In genomic region chr6:138162104-138162946, GRCh38 we compare ENCODE assay signal across 9 cellular contexts. TPM values are rescaled to one million over a fixed set of nuclear protein-coding genes. Genes with fewer than 3 reads are reported as not detected.
A peak's percentile ranks its signal among the peaks of the same experiment; 100 is the strongest.
DNase-seq lines count a peak whose midpoint lies in the region; ATAC-seq and TF ChIP-seq lines count a peak whose summit lies in the region.
"Had no signal": no experiment of that assay in that cellular context is flagged by ENCODE, and none has a peak within 500 bp of the region (broad histone marks: within the 10 kb centered on the region; RNA-seq: fewer than 3 reads in every experiment).

No MANE protein-coding gene starts in this region.

- peak overlapping the region; percentile 92 for H2AFZ ChIP-seq in PC-3 (ENCODE audit: low read length)

- intact Hi-C loops in activated CD4-positive, alpha-beta T cell treated with anti-CD3 and anti-CD28 coated beads, Interleukin-2, amount 10 ng/mL, durations not matched to agents 24 days and 14 days (cut with micrococcal nuclease) = loop anchor here (5.0 kb wide), 1 partner anchor 55 kb away; the partner anchor contains the start of gene PERP
- intact Hi-C loops in PC-3 (cut with micrococcal nuclease) (loop anchor here (1.0 to 5.0 kb wide), 2 partner anchors 69 to 240 kb away; partner anchors contain the start of gene HEBP2), lower lobe of right lung (cut with DNase I) (no loop called here)
- intact Hi-C loops in dendritic cell treated with granulocyte-macrophage colony-stimulating factor and Interleukin-4, amounts not matched to agents 40 ng/mL and 50 ng/mL, for 4 days (cut with micrococcal nuclease) = no loop called here

- H3F3A ChIP-seq in PC-3 (ENCODE audit: low read length, unreplicated experiment) = no peaks in the 10 kb centered on the region

- peaks cover 61% of the 10 kb centered on the region for H3K27me3 Mint-ChIP-seq in activated CD4-positive, alpha-beta T cell treated with anti-CD3 and anti-CD28 coated beads, Interleukin-2, amount 10 ng/mL, durations not matched to agents 24 days and 14 days
- peaks cover 69% of the 10 kb centered on the region for H3K27me3 Mint-ChIP-seq in dendritic cell treated with granulocyte-macrophage colony-stimulating factor and Interleukin-4, amounts not matched to agents 40 ng/mL and 50 ng/mL, for 4 days

- H3K9me2 ChIP-seq in PC-3 (replicated peaks; ENCODE audit: low read length) = no peaks in the 10 kb centered on the region

- TSS peak; percentile 63 for BruUV-seq in PC-3 (replicated peaks; lab: Mats Ljungman, UMichigan)

- TF ChIP-seq CTCF in PC-3 (conservative IDR thresholded peaks at IDR 0.05; ENCODE audit: low read depth, low read length) (no peak), lower lobe of right lung (IDR thresholded peaks at IDR 0.05) (no peak)

- H3K79me2 ChIP-seq in PC-3 (ENCODE audit: low read length) = peaks cover 32% of the 10 kb centered on the region

- peaks cover 12% of the 10 kb centered on the region; the same call in 1 of the 2 replicates for H3K27me3 ChIP-seq in PC-3 (ENCODE audit: low read length)
- peaks cover 12% of the 10 kb centered on the region for H3K27me3 ChIP-seq in lower lobe of right lung (ENCODE audit: low read depth)

- H3K4me2 ChIP-seq in PC-3 (ENCODE audit: low read length) = peak overlapping the region; percentile 93

- H3K4me3 Mint-ChIP-seq in activated CD4-positive, alpha-beta T cell treated with anti-CD3 and anti-CD28 coated beads, Interleukin-2, amount 10 ng/mL, durations not matched to agents 24 days and 14 days = peak overlapping the region; percentile 76
- peak overlapping the region; percentile 78 for H3K4me3 Mint-ChIP-seq in dendritic cell treated with granulocyte-macrophage colony-stimulating factor and Interleukin-4, amounts not matched to agents 40 ng/mL and 50 ng/mL, for 4 days

- H3K9me3 Mint-ChIP-seq in activated CD4-positive, alpha-beta T cell treated with anti-CD3 and anti-CD28 coated beads, Interleukin-2, amount 10 ng/mL, durations not matched to agents 24 days and 14 days = no peaks in the 10 kb centered on the region
- H3K9me3 Mint-ChIP-seq in dendritic cell treated with granulocyte-macrophage colony-stimulating factor and Interleukin-4, amounts not matched to agents 40 ng/mL and 50 ng/mL, for 4 days = no peaks in the 10 kb centered on the region

- H3K36me3 ChIP-seq in PC-3 (ENCODE audit: low read depth, low read length) (no peaks in the 10 kb centered on the region), lower lobe of right lung (no peaks in the 10 kb centered on the region)

- H3K9ac ChIP-seq in PC-3 (ENCODE audit: low read length) = peak overlapping the region; percentile 65

- POLR2A ChIA-PET in PC-3 (lab: Charles Lee; ENCODE audit: unreplicated experiment) = interaction anchor here (0.7 kb wide), 1 partner anchor 141 kb away, joined by 6 read pairs; no protein-coding TSS in a partner anchor

- H3K4me1 Mint-ChIP-seq in activated CD4-positive, alpha-beta T cell treated with anti-CD3 and anti-CD28 coated beads, Interleukin-2, amount 10 ng/mL, durations not matched to agents 24 days and 14 days = peaks cover 14% of the 10 kb centered on the region
- H3K4me1 Mint-ChIP-seq in dendritic cell treated with granulocyte-macrophage colony-stimulating factor and Interleukin-4, amounts not matched to agents 40 ng/mL and 50 ng/mL, for 4 days (ENCODE audit: low read depth) = peaks cover 14% of the 10 kb centered on the region

- CTCF ChIA-PET in PC-3 (lab: Charles Lee) = interaction anchor here (0.6 kb wide), 1 partner anchor 116 kb away, joined by 3 read pairs; no protein-coding TSS in a partner anchor

- H3K4me1 ChIP-seq in PC-3 (ENCODE audit: insufficient read depth, low read length) (peaks cover 18% of the 10 kb centered on the region), lower lobe of right lung (peaks cover 18% of the 10 kb centered on the region)

- H3K27ac ChIP-seq in PC-3 (ENCODE audit: low read length) = 0 out of 2 replicates have a peak overlapping the region, but pooled peaks have one; percentile 11
- peak overlapping the region; percentile 85 for H3K27ac ChIP-seq in lower lobe of right lung
- H3K27ac ChIP-seq in temporal lobe (ENCODE audit: low read depth, low read length) = peak overlapping the region; percentile 86

- H3K9me3 ChIP-seq in PC-3 (ENCODE audit: low read length) (no peaks in the 10 kb centered on the region), lower lobe of right lung (no peaks in the 10 kb centered on the region)

- DNase-seq in activated CD4-positive, alpha-beta T cell treated with anti-CD3 and anti-CD28 coated beads, Interleukin-2, amount 10 ng/mL, durations not matched to agents 24 days and 14 days = no peak
- no peak for DNase-seq in activated CD4-positive, alpha-beta T cell treated with anti-CD3 and anti-CD28 coated beads for 4 hours
- DNase-seq in PC-3 (peak; percentile 19), lower lobe of right lung (peak; percentile 50), mesenteric fat pad (ENCODE audit: low spot score) (no peak)

- no peaks in the 10 kb centered on the region for H3K36me3 Mint-ChIP-seq in activated CD4-positive, alpha-beta T cell treated with anti-CD3 and anti-CD28 coated beads, Interleukin-2, amount 10 ng/mL, durations not matched to agents 24 days and 14 days (ENCODE audit: low read depth)
- no peaks in the 10 kb centered on the region for H3K36me3 Mint-ChIP-seq in dendritic cell treated with granulocyte-macrophage colony-stimulating factor and Interleukin-4, amounts not matched to agents 40 ng/mL and 50 ng/mL, for 4 days (ENCODE audit: low read depth)

- peak; percentile 40 for ATAC-seq in HG03045 (IDR thresholded peaks at IDR 0.05; ENCODE audit: unreplicated experiment)
- peak; percentile 42 for ATAC-seq in PC-3
- ATAC-seq in lower lobe of right lung = peak; percentile 38 to 56

- H4K20me1 ChIP-seq in PC-3 (ENCODE audit: low read length) = no peaks in the 10 kb centered on the region

- H3K4me3 ChIP-seq in PC-3 (ENCODE audit: low read length) = peak overlapping the region; percentile 97
- H3K4me3 ChIP-seq in lower lobe of right lung = peak overlapping the region; percentile 72

- no peak overlapping the region for H3K27ac Mint-ChIP-seq in activated CD4-positive, alpha-beta T cell treated with anti-CD3 and anti-CD28 coated beads, Interleukin-2, amount 10 ng/mL, durations not matched to agents 24 days and 14 days
- H3K27ac Mint-ChIP-seq in dendritic cell treated with granulocyte-macrophage colony-stimulating factor and Interleukin-4, amounts not matched to agents 40 ng/mL and 50 ng/mL, for 4 days = no peak overlapping the region

RNA-seq across cellular contexts. Expression of gene ARFGEF3, which starts 0.6 kb away (rescaled TPM):
- total RNA-seq in activated CD4-positive, alpha-beta T cell treated with anti-CD3 and anti-CD28 coated beads, Interleukin-2, amount 10 ng/mL, durations not matched to agents 24 days and 14 days = 0.47 TPM in 2 replicates
- total RNA-seq in PC-3 (2014; rRNA removed) = 7.8 and 8.8 TPM in 2 replicates
- 33.8 TPM for total RNA-seq in lower lobe of right lung
- 45.2 TPM for total RNA-seq in temporal lobe
- total RNA-seq in mesenteric fat pad = 2.6 TPM

RNA-seq across cellular contexts. Expression of gene PERP, which starts 55.1 kb away (rescaled TPM):
- total RNA-seq in activated CD4-positive, alpha-beta T cell treated with anti-CD3 and anti-CD28 coated beads, Interleukin-2, amount 10 ng/mL, durations not matched to agents 24 days and 14 days = 4.8 TPM in 2 replicates
- total RNA-seq in PC-3 (2014; rRNA removed) = 42.5 and 50.3 TPM in 2 replicates
- 27.2 TPM for total RNA-seq in lower lobe of right lung
- 1.7 TPM for total RNA-seq in temporal lobe
- 21.8 TPM for total RNA-seq in mesenteric fat pad

RNA-seq across cellular contexts. Expression of gene PBOV1, which starts 56.0 kb away (rescaled TPM):
- total RNA-seq in activated CD4-positive, alpha-beta T cell treated with anti-CD3 and anti-CD28 coated beads, Interleukin-2, amount 10 ng/mL, durations not matched to agents 24 days and 14 days = not detected in 2 replicates
- total RNA-seq in PC-3 (2014; rRNA removed) (not detected in 2 replicates), lower lobe of right lung (not detected), temporal lobe (not detected), mesenteric fat pad (not detected)
- total RNA-seq: dermis microvascular lymphatic vessel endothelial cell had no signal

Comparison
In these comparisons a context has a peak if more than half of its experiments do, and no peak if none do; other contexts are left out.
1. DNase-seq: peak in PC-3 (single experiment) and lower lobe of right lung (single experiment); none in activated CD4-positive, alpha-beta T cell treated with anti-CD3 and anti-CD28 coated beads, Interleukin-2, amount 10 ng/mL, durations not matched to agents 24 days and 14 days (single experiment), activated CD4-positive, alpha-beta T cell treated with anti-CD3 and anti-CD28 coated beads for 4 hours (0 of 2) and mesenteric fat pad (single experiment).
2. H3K27ac ChIP-seq: peak in every context shown above with its lines; median percentile 86 in temporal lobe; 85 in lower lobe of right lung; 11 in PC-3.
3. intact Hi-C loops: an anchor here in activated CD4-positive, alpha-beta T cell treated with anti-CD3 and anti-CD28 coated beads, Interleukin-2, amount 10 ng/mL, durations not matched to agents 24 days and 14 days (5.0 kb wide) and PC-3 (1.0 to 5.0 kb wide); none called in dendritic cell treated with granulocyte-macrophage colony-stimulating factor and Interleukin-4, amounts not matched to agents 40 ng/mL and 50 ng/mL, for 4 days and lower lobe of right lung.
4. Peak in every context shown above with its lines, with median percentiles within 50 percentile points of each other: ATAC-seq.